In the genomic region with DNA sequence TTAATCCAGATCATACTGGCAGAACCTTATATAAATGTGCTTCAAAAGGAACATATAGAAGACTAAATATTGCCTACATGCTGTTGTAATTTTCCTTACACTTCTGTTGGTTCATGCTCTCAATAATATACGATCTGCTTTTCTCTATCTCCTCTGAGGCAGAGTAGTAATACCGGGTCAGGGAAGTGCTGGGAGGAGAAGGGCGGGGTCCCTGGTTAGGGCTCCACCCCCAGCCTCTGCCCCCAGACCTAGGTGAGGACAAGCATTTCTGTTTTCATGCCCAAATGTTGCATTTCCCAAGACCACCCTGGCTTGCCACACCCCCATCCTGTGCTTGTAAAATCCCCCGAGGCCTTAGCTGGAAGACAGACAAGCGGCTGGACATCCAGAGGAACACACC, we compare ENCODE assay signal across 1 cellular context.
TF ChIP-seq lines count a peak whose summit lies in the region.

No MANE protein-coding gene starts in this region.

TF ChIP-seq in GM23338, 12 proteins besides CTCF, POLR2A, EP300 and RAD21 (continued from another document):
- TF ChIP-seq, protein P1, sequence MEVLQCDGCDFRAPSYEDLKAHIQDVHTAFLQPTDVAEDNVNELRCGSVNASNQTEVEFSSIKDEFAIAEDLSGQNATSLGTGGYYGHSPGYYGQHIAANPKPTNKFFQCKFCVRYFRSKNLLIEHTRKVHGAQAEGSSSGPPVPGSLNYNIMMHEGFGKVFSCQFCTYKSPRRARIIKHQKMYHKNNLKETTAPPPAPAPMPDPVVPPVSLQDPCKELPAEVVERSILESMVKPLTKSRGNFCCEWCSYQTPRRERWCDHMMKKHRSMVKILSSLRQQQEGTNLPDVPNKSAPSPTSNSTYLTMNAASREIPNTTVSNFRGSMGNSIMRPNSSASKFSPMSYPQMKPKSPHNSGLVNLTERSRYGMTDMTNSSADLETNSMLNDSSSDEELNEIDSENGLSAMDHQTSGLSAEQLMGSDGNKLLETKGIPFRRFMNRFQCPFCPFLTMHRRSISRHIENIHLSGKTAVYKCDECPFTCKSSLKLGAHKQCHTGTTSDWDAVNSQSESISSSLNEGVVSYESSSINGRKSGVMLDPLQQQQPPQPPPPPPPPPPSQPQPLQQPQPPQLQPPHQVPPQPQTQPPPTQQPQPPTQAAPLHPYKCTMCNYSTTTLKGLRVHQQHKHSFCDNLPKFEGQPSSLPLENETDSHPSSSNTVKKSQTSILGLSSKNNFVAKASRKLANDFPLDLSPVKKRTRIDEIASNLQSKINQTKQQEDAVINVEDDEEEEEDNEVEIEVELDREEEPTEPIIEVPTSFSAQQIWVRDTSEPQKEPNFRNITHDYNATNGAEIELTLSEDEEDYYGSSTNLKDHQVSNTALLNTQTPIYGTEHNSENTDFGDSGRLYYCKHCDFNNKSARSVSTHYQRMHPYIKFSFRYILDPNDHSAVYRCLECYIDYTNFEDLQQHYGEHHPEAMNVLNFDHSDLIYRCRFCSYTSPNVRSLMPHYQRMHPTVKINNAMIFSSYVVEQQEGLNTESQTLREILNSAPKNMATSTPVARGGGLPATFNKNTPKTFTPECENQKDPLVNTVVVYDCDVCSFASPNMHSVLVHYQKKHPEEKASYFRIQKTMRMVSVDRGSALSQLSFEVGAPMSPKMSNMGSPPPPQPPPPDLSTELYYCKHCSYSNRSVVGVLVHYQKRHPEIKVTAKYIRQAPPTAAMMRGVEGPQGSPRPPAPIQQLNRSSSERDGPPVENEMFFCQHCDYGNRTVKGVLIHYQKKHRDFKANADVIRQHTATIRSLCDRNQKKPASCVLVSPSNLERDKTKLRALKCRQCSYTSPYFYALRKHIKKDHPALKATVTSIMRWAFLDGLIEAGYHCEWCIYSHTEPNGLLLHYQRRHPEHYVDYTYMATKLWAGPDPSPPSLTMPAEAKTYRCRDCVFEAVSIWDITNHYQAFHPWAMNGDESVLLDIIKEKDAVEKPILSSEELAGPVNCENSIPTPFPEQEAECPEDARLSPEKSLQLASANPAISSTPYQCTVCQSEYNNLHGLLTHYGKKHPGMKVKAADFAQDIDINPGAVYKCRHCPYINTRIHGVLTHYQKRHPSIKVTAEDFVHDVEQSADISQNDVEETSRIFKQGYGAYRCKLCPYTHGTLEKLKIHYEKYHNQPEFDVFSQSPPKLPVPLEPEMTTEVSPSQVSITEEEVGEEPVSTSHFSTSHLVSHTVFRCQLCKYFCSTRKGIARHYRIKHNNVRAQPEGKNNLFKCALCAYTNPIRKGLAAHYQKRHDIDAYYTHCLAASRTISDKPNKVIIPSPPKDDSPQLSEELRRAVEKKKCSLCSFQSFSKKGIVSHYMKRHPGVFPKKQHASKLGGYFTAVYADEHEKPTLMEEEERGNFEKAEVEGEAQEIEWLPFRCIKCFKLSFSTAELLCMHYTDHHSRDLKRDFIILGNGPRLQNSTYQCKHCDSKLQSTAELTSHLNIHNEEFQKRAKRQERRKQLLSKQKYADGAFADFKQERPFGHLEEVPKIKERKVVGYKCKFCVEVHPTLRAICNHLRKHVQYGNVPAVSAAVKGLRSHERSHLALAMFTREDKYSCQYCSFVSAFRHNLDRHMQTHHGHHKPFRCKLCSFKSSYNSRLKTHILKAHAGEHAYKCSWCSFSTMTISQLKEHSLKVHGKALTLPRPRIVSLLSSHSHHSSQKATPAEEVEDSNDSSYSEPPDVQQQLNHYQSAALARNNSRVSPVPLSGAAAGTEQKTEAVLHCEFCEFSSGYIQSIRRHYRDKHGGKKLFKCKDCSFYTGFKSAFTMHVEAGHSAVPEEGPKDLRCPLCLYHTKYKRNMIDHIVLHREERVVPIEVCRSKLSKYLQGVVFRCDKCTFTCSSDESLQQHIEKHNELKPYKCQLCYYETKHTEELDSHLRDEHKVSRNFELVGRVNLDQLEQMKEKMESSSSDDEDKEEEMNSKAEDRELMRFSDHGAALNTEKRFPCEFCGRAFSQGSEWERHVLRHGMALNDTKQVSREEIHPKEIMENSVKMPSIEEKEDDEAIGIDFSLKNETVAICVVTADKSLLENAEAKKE (CRISPR knock-in tag; IDR thresholded peaks at IDR 0.05), result no peak
- TF ChIP-seq, protein P2, sequence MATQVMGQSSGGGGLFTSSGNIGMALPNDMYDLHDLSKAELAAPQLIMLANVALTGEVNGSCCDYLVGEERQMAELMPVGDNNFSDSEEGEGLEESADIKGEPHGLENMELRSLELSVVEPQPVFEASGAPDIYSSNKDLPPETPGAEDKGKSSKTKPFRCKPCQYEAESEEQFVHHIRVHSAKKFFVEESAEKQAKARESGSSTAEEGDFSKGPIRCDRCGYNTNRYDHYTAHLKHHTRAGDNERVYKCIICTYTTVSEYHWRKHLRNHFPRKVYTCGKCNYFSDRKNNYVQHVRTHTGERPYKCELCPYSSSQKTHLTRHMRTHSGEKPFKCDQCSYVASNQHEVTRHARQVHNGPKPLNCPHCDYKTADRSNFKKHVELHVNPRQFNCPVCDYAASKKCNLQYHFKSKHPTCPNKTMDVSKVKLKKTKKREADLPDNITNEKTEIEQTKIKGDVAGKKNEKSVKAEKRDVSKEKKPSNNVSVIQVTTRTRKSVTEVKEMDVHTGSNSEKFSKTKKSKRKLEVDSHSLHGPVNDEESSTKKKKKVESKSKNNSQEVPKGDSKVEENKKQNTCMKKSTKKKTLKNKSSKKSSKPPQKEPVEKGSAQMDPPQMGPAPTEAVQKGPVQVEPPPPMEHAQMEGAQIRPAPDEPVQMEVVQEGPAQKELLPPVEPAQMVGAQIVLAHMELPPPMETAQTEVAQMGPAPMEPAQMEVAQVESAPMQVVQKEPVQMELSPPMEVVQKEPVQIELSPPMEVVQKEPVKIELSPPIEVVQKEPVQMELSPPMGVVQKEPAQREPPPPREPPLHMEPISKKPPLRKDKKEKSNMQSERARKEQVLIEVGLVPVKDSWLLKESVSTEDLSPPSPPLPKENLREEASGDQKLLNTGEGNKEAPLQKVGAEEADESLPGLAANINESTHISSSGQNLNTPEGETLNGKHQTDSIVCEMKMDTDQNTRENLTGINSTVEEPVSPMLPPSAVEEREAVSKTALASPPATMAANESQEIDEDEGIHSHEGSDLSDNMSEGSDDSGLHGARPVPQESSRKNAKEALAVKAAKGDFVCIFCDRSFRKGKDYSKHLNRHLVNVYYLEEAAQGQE (IDR thresholded peaks at IDR 0.05; ENCODE audit: unreplicated experiment), result no peak
